8 cellular contexts compared by ENCODE assay signal in the genomic region with DNA sequence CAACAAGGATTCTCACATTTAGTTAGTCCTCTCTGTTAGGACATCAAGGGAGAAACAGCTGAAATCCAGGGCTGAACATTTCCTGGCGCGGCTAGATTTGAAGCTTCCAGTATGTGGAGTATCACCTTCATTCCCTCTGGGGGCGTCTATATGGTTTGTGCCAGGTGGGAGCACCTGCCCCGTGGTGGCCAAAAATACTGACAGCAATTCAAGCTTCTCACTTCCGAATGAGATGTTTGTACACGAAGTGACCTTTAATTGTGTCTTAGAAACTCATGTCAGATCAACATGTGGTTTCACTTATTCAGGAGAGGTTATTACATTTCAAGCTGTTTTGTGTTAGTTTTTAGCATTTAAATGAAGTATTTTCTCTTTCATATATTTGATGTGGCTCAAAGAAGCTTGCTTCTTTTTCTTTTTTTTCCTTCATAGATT.
DNase-seq lines count a peak whose midpoint lies in the region; ATAC-seq and TF ChIP-seq lines count a peak whose summit lies in the region.

No MANE protein-coding gene starts in this region.

- in situ Hi-C loops in GM23248 (cut with MboI), result no loop called here

- no peaks in the 10 kb centered on the region for H3K27me3 ChIP-seq in GM23248 (replicated peaks; ENCODE audit: insufficient read depth)
- no peaks in the 10 kb centered on the region for H3K27me3 ChIP-seq in hepatocyte
- H3K27me3 ChIP-seq in stomach, result no peaks in the 10 kb centered on the region

- H3K4me2 ChIP-seq in GM23248 (ENCODE audit: unreplicated experiment) (peak overlapping the region; percentile 67), hepatocyte (peak overlapping the region; percentile 72)

- H3K4me1 ChIP-seq in GM23248 (ENCODE audit: insufficient read depth), result peaks cover 45% of the 10 kb centered on the region
- H3K4me1 ChIP-seq in hepatocyte (ENCODE audit: insufficient read depth), result peaks cover 32% of the 10 kb centered on the region
- H3K4me1 ChIP-seq in stomach, result peaks cover 27 to 48% (median 37%) of the 10 kb centered on the region in 4 donors

- ATAC-seq in WTC11, result peak; percentile 50
- ATAC-seq in GM18870 (IDR thresholded peaks at IDR 0.05; ENCODE audit: unreplicated experiment), result no peak
- ATAC-seq in HG03039 (IDR thresholded peaks at IDR 0.05; ENCODE audit: unreplicated experiment), result no peak

- peak overlapping the region; percentile 67 for H3K9ac ChIP-seq in GM23248

- POLR2A ChIA-PET in WTC11 (lab: Charles Lee), result interaction anchor here (0.8 kb wide), 1 partner anchor 38 kb away, joined by 3 read pairs; no protein-coding TSS in a partner anchor

- TF ChIP-seq CTCF in WTC11 (IDR thresholded peaks at IDR 0.05) (no peak), hepatocyte (IDR thresholded peaks at IDR 0.05; ENCODE audit: poor library complexity) (no peak), stomach (IDR thresholded peaks at IDR 0.05) (no peak)

- no peak overlapping the region for H3K4me3 Mint-ChIP-seq in WTC11

- H3K36me3 ChIP-seq in GM23248 (ENCODE audit: low read depth), result no peaks in the 10 kb centered on the region
- H3K36me3 ChIP-seq in hepatocyte (replicated peaks; ENCODE audit: insufficient read depth, low read depth), result no peaks in the 10 kb centered on the region
- no peaks in the 10 kb centered on the region for H3K36me3 ChIP-seq in stomach

- 11 to 14% methylated on average over 6 of the region's 6 CpGs for WGBS in GM23248 (ENCODE audit: low coverage in 1 of 2, low lambda C conversion rate in 2 of 2, missing lambda C conversion rate in 2 of 2), 2 experiments
- 31% methylated on average over 6 of the region's 6 CpGs for WGBS in hepatocyte (ENCODE audit: low lambda C conversion rate, missing lambda C conversion rate)
- WGBS in stomach, 5 donors, result 28 to 43% (median 36%) methylated on average over 6 of the region's 6 CpGs

- no peak for TF ChIP-seq EP300 in stomach (IDR thresholded peaks at IDR 0.05)

- DNase-seq in GM23248 (peak; percentile 41), WTC11 (ENCODE audit: low spot score) (no peak), hepatocyte (ENCODE audit: low spot score) (no peak), stomach (no peak), DMS153 treated with DMSO at 0.1 percent for 48 hours (lab: John Stamatoyannopoulos, UW; ENCODE audit: unreplicated experiment) (no peak), GM19240 (ENCODE audit: insufficient read length, low spot score) (no peak)

- H3K36me3 Mint-ChIP-seq in WTC11, result no peaks in the 10 kb centered on the region

- no peak for TF ChIP-seq POLR2A in stomach (IDR thresholded peaks at IDR 0.05)

- H3K4me3 ChIP-seq in GM23248 (peak overlapping the region; percentile 62; the same call in 1 of the 2 replicates), hepatocyte (no peak overlapping the region), stomach (peak overlapping the region in 1 of 4 donors; percentile 52)

- H3K27me3 Mint-ChIP-seq in WTC11 (ENCODE audit: low read depth), result no peaks in the 10 kb centered on the region

- no peaks in the 10 kb centered on the region for H3K9me3 ChIP-seq in GM23248 (ENCODE audit: low read depth)
- no peaks in the 10 kb centered on the region for H3K9me3 ChIP-seq in hepatocyte (ENCODE audit: low read depth)
- no peaks in the 10 kb centered on the region for H3K9me3 ChIP-seq in stomach

- peaks cover 56% of the 10 kb centered on the region for H3K4me1 Mint-ChIP-seq in WTC11

- no peaks in the 10 kb centered on the region for H3K79me2 ChIP-seq in GM23248 (ENCODE audit: insufficient read depth)
- no peaks in the 10 kb centered on the region for H3K79me2 ChIP-seq in hepatocyte

- intact Hi-C loops in stomach (cut with DNase I; ENCODE audit: low total_unique reads), result no loop called here

- no peaks in the 10 kb centered on the region for H3K9me2 ChIP-seq in GM23248 (ENCODE audit: insufficient read depth)
- no peaks in the 10 kb centered on the region for H3K9me2 ChIP-seq in hepatocyte (replicated peaks; ENCODE audit: insufficient read depth)

- H3K27ac ChIP-seq in GM23248 (peak overlapping the region; percentile 8), hepatocyte (peak overlapping the region; percentile 66), stomach (peak overlapping the region; percentile 66 to 82 (median 78))

- no peak overlapping the region for H3K27ac Mint-ChIP-seq in WTC11

- CTCF ChIA-PET in WTC11 (lab: Charles Lee), result interaction anchor here (0.7 to 1.9 kb wide), 8 partner anchors 80 to 279 kb away, joined by 3 to 9 read pairs (median 4); no protein-coding TSS in a partner anchor

- no peaks in the 10 kb centered on the region for H4K20me1 ChIP-seq in GM23248 (ENCODE audit: insufficient read depth)
- no peaks in the 10 kb centered on the region for H4K20me1 ChIP-seq in hepatocyte (ENCODE audit: insufficient read depth, poor library complexity, severe bottlenecking)

- H2AFZ ChIP-seq in GM23248 (peak overlapping the region; percentile 87), hepatocyte (peak overlapping the region; percentile 51)

- peaks cover 39% of the 10 kb centered on the region for H3F3A ChIP-seq in GM23248 (ENCODE audit: insufficient read depth)

- peaks cover 2% of the 10 kb centered on the region; the same call in 1 of the 2 replicates for H3K9me3 Mint-ChIP-seq in WTC11

TF ChIP-seq in WTC11, 78 proteins besides CTCF, POLR2A, EP300 and RAD21:
- TF ChIP-seq TEAD4 (CRISPR knock-in tag; IDR thresholded peaks at IDR 0.05) (no peak), GRHL2 (CRISPR knock-in tag; IDR thresholded peaks at IDR 0.05; ENCODE audit: insufficient replicate concordance, severe bottlenecking) (no peak), OVOL2 (CRISPR knock-in tag; IDR thresholded peaks at IDR 0.05; ENCODE audit: borderline replicate concordance) (no peak), FOXP1 (CRISPR knock-in tag; IDR thresholded peaks at IDR 0.05; ENCODE audit: borderline replicate concordance) (no peak), NR1H2 (CRISPR knock-in tag; IDR thresholded peaks at IDR 0.05) (no peak)

Comparison
In these comparisons a context has a peak if more than half of its experiments do, and no peak if none do; other contexts are left out.
1. H3K27ac ChIP-seq: peak in every context shown above with its lines; median percentile 78 in stomach; 66 in hepatocyte; 8 in GM23248.